Comparison of ENCODE assay signal across 9 cellular contexts in the genomic region with DNA sequence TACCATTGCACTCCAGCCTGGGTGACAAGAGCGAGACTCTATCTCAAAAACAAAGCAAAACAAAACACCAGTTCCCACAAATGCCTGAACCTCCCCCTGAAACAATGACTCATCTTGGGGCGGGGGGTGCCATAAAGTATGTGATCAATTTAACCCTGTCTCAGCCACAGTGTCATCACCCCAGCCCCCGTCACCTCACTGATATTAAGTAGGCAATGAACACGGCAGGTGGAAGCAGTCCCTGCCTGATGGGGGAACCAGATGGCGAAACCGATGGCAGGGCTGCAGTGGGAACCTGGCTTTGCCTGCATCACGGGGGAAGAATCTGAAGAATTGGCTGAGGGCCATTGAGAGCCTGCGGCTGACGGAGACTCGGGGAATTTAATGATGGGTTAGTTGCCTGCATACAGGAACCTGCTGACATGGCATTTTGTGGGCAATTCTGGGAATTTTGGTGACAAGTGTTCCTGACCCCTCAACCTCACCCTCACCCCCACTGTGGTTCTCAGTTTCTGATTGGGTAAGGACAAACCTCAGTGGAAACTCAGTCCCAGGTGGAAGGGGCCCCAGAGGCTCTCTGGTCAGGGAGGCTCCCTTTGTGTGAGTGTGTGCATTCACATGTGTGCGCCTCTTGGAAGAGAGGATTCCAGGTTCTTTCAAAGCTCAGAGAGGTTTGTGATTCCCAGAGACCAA. TPM values are rescaled to one million over a fixed set of nuclear protein-coding genes. Genes with fewer than 3 reads are reported as not detected.
DNase-seq lines count a peak whose midpoint lies in the region; ATAC-seq and TF ChIP-seq lines count a peak whose summit lies in the region.
"Had no signal": no experiment of that assay in that cellular context is flagged by ENCODE, and none has a peak within 500 bp of the region (broad histone marks: within the 10 kb centered on the region; RNA-seq: fewer than 3 reads in every experiment).

No MANE protein-coding gene starts in this region.

- no peak overlapping the region for H3K27ac ChIP-seq in Panc1 (ENCODE audit: low read length)
- H3K27ac ChIP-seq in endodermal cell (ENCODE audit: low read depth, low read length) = no peak overlapping the region

- in situ Hi-C loops in Panc1 (cut with HindIII; ENCODE audit: low pct_unique_long_range_greater_than_20kb, low sequenced_read_pairs) = no loop called here

- H3K4me3 ChIP-seq in Panc1 (ENCODE audit: low read depth in 2 of 2, low read length in 2 of 2) (no peak overlapping the region), endodermal cell (ENCODE audit: low read length) (no peak overlapping the region), skeletal muscle cell (ENCODE audit: low read depth, low read length) (no peak overlapping the region)

- intact Hi-C loops in Panc1 (cut with micrococcal nuclease; ENCODE audit: unreplicated experiment) = no loop called here

- H3K4me1 Mint-ChIP-seq in endodermal cell = peaks cover 5% of the 10 kb centered on the region
- H3K4me1 Mint-ChIP-seq: CD4-positive, CD25-positive, alpha-beta regulatory T cell had no signal

- H3K9me3 Mint-ChIP-seq in endodermal cell = no peaks in the 10 kb centered on the region
- H3K9me3 Mint-ChIP-seq: CD4-positive, CD25-positive, alpha-beta regulatory T cell had no signal

- no TSS peak for BruUV-seq in Panc1 (replicated peaks; lab: Mats Ljungman, UMichigan)

- no peaks in the 10 kb centered on the region for H3K9me3 ChIP-seq in Panc1 (ENCODE audit: control insufficient read depth, insufficient read depth, low read depth, low read length)
- no peaks in the 10 kb centered on the region for H3K9me3 ChIP-seq in endodermal cell (ENCODE audit: control insufficient read depth, low read length)

- POLR2A ChIA-PET in Panc1 (lab: Charles Lee) = no interaction called here

- no peak overlapping the region for H3K9ac ChIP-seq in endodermal cell (ENCODE audit: extremely low read depth, low read length, poor library complexity, severe bottlenecking)

- 58 to 75% methylated on average over 9 to 11 of the region's 11 CpGs for WGBS in endodermal cell (ENCODE audit: insufficient coverage in 1 of 2, insufficient read length in 1 of 2), 2 experiments

- no peak for DNase-seq in activated CD4-positive, CD25-positive, alpha-beta regulatory T cell (lab: John Stamatoyannopoulos, UW)
- DNase-seq in Panc1 (ENCODE audit: low read depth, low spot score) (no peak), endodermal cell (peak; percentile 87), skeletal muscle cell (ENCODE audit: low read depth) (peak; percentile 59), NCI-H1048 (lab: John Stamatoyannopoulos, UW) (no peak), NCI-H146 (lab: John Stamatoyannopoulos, UW) (no peak)
- DNase-seq: CD4-positive, CD25-positive, alpha-beta regulatory T cell had no signal

- H3K4me1 ChIP-seq in Panc1 (ENCODE audit: control insufficient read depth, insufficient read depth, low read length) = no peaks in the 10 kb centered on the region
- H3K4me1 ChIP-seq in endodermal cell (ENCODE audit: control insufficient read depth, insufficient read depth, low read length) = no peaks in the 10 kb centered on the region

- H3K27me3 ChIP-seq in Panc1 (ENCODE audit: control insufficient read depth, insufficient read depth, low read length) (no peaks in the 10 kb centered on the region), endodermal cell (ENCODE audit: control insufficient read depth, insufficient read depth, low read length, poor library complexity, severe bottlenecking) (no peaks in the 10 kb centered on the region)

- no peak overlapping the region for H3K27ac Mint-ChIP-seq in endodermal cell
- H3K27ac Mint-ChIP-seq: CD4-positive, CD25-positive, alpha-beta regulatory T cell had no signal

- no peaks in the 10 kb centered on the region for H3K36me3 ChIP-seq in Panc1 (ENCODE audit: control insufficient read depth, insufficient read depth, low read length)
- no peaks in the 10 kb centered on the region for H3K36me3 ChIP-seq in endodermal cell (ENCODE audit: control insufficient read depth, insufficient read depth, low read length)

- no peaks in the 10 kb centered on the region for H3K36me3 Mint-ChIP-seq in endodermal cell (ENCODE audit: low read depth)
- H3K36me3 Mint-ChIP-seq: CD4-positive, CD25-positive, alpha-beta regulatory T cell had no signal

- CTCF ChIA-PET in Panc1 (lab: Charles Lee) = no interaction called here

- H3K4me3 Mint-ChIP-seq in endodermal cell = no peak overlapping the region
- H3K4me3 Mint-ChIP-seq: CD4-positive, CD25-positive, alpha-beta regulatory T cell had no signal

- TF ChIP-seq CTCF in Panc1 (IDR thresholded peaks at IDR 0.05) = no peak
- no peak for TF ChIP-seq CTCF in endodermal cell (conservative IDR thresholded peaks at IDR 0.05)

- peaks cover 3% of the 10 kb centered on the region for H3K27me3 Mint-ChIP-seq in endodermal cell (ENCODE audit: insufficient read depth)

- ATAC-seq in activated CD4-positive, CD25-positive, alpha-beta regulatory T cell treated with anti-CD3 and anti-CD28 coated beads, Interleukin-2, amount 50 U/mL, for 24 hours = peak; percentile 39 to 51
- ATAC-seq in Panc1 (peak; percentile 42; the same call in 1 of the 2 replicates), GM21576 (IDR thresholded peaks at IDR 0.05; ENCODE audit: unreplicated experiment) (no peak)

RNA-seq across cellular contexts. Expression of a gene that starts 39.1 kb away (rescaled TPM):
- total RNA-seq in Panc1 (2021; ENCODE audit: unreplicated experiment) = 1.2 TPM
- 0.67 TPM for polyA plus RNA-seq in Panc1 (2012; ENCODE audit: insufficient read length)
- under 1 TPM; 0.42 to 0.95 TPM for total RNA-seq in endodermal cell
- 2.8 TPM for polyA plus RNA-seq in endodermal cell (2013, experiment 1 of 2)
- 3.2 TPM for polyA plus RNA-seq in endodermal cell (2013, experiment 2 of 2)
- total RNA-seq: CD4-positive, CD25-positive, alpha-beta regulatory T cell had no signal
- polyA plus RNA-seq: CD4-positive, CD25-positive, alpha-beta regulatory T cell had no signal

Comparison
In these comparisons a context has a peak if more than half of its experiments do, and no peak if none do; other contexts are left out.
1. DNase-seq: peak in endodermal cell (single experiment) and skeletal muscle cell (single experiment); none in activated CD4-positive, CD25-positive, alpha-beta regulatory T cell (0 of 4), Panc1 (single experiment), NCI-H1048 (single experiment) and NCI-H146 (single experiment).